ENCODE assay signal across 11 cellular contexts in genomic region chr10:125827133-125827532, GRCh38. TPM values are rescaled to one million over a fixed set of nuclear protein-coding genes. Genes with fewer than 3 reads are reported as not detected.
"Had no signal": no experiment of that assay in that cellular context is flagged by ENCODE, and none has a peak within 500 bp of the region (broad histone marks: within the 10 kb centered on the region; RNA-seq: fewer than 3 reads in every experiment).

No MANE protein-coding gene starts in this region.

- H3K4me3 ChIP-seq: gastroesophageal sphincter had no signal

- H3K27ac Mint-ChIP-seq: activated CD8-positive, alpha-beta T cell treated with anti-CD3 and anti-CD28 coated beads for 36 hours; dendritic cell treated with granulocyte-macrophage colony-stimulating factor and Interleukin-4, amounts not matched to agents 40 ng/mL and 50 ng/mL, for 4 days had no signal

- H3K27me3 Mint-ChIP-seq: activated CD8-positive, alpha-beta T cell treated with anti-CD3 and anti-CD28 coated beads for 36 hours; activated T-helper 17 cell treated with anti-CD3 and anti-CD28 coated beads, Interleukin-2, amount 50 U/mL, for 72 hours; dendritic cell treated with granulocyte-macrophage colony-stimulating factor and Interleukin-4, amounts not matched to agents 40 ng/mL and 50 ng/mL, for 4 days; effector memory CD8-positive, alpha-beta T cell had no signal

- H3K9me3 Mint-ChIP-seq: activated CD8-positive, alpha-beta T cell treated with anti-CD3 and anti-CD28 coated beads for 36 hours; activated T-helper 17 cell treated with anti-CD3 and anti-CD28 coated beads, Interleukin-2, amount 50 U/mL, for 72 hours; dendritic cell treated with granulocyte-macrophage colony-stimulating factor and Interleukin-4, amounts not matched to agents 40 ng/mL and 50 ng/mL, for 4 days; effector memory CD8-positive, alpha-beta T cell had no signal

- H3K27me3 ChIP-seq: brain microvascular endothelial cell, gastroesophageal sphincter had no signal

- H3K9me3 ChIP-seq: gastroesophageal sphincter had no signal

- H3K4me3 Mint-ChIP-seq: activated CD8-positive, alpha-beta T cell treated with anti-CD3 and anti-CD28 coated beads for 36 hours; dendritic cell treated with granulocyte-macrophage colony-stimulating factor and Interleukin-4, amounts not matched to agents 40 ng/mL and 50 ng/mL, for 4 days; effector memory CD8-positive, alpha-beta T cell had no signal

- DNase-seq: activated CD8-positive, alpha-beta memory T cell treated with anti-CD3 and anti-CD28 coated beads, Interleukin-2, amount 50 U/mL, for 4 hours; activated CD8-positive, alpha-beta T cell treated with anti-CD3 and anti-CD28 coated beads for 36 hours; activated naive CD4-positive, alpha-beta T cell treated with anti-CD3 and anti-CD28 coated beads, Interleukin-2, amount 50 U/mL, for 16 hours; brain microvascular endothelial cell; effector memory CD8-positive, alpha-beta T cell; stimulated activated CD4-positive, alpha-beta T cell treated with anti-CD3 and anti-CD28 coated beads, Interleukin-15, amount 100 ng/mL, for 24 hours; stimulated activated CD4-positive, alpha-beta T cell treated with anti-CD3 and anti-CD28 coated beads, Interleukin-4, amount 100 ng/mL, for 24 hours; T-helper 9 cell had no signal

- H3K27ac ChIP-seq: brain microvascular endothelial cell, gastroesophageal sphincter had no signal

- ATAC-seq: activated CD8-positive, alpha-beta T cell treated with anti-CD3 and anti-CD28 coated beads for 36 hours; activated T-helper 17 cell treated with anti-CD3 and anti-CD28 coated beads, Interleukin-2, amount 50 U/mL, for 72 hours; effector memory CD8-positive, alpha-beta T cell; gastroesophageal sphincter had no signal

RNA-seq across cellular contexts. Expression of gene MMP21, which starts 51.5 kb away (rescaled TPM):
- total RNA-seq: activated CD8-positive, alpha-beta T cell treated with anti-CD3 and anti-CD28 coated beads for 36 hours; activated T-helper 17 cell treated with anti-CD3 and anti-CD28 coated beads, Interleukin-2, amount 50 U/mL, for 72 hours had no signal
